Comparison of ENCODE assay signal across 1 cellular context in genomic region chr6:38789256-38789655, GRCh38.
TF ChIP-seq lines count a peak whose summit lies in the region.

No MANE protein-coding gene starts in this region.

TF ChIP-seq in K562, 482 proteins besides CTCF, POLR2A, EP300 and RAD21 (continued from another document):
- TF ChIP-seq, protein P1, sequence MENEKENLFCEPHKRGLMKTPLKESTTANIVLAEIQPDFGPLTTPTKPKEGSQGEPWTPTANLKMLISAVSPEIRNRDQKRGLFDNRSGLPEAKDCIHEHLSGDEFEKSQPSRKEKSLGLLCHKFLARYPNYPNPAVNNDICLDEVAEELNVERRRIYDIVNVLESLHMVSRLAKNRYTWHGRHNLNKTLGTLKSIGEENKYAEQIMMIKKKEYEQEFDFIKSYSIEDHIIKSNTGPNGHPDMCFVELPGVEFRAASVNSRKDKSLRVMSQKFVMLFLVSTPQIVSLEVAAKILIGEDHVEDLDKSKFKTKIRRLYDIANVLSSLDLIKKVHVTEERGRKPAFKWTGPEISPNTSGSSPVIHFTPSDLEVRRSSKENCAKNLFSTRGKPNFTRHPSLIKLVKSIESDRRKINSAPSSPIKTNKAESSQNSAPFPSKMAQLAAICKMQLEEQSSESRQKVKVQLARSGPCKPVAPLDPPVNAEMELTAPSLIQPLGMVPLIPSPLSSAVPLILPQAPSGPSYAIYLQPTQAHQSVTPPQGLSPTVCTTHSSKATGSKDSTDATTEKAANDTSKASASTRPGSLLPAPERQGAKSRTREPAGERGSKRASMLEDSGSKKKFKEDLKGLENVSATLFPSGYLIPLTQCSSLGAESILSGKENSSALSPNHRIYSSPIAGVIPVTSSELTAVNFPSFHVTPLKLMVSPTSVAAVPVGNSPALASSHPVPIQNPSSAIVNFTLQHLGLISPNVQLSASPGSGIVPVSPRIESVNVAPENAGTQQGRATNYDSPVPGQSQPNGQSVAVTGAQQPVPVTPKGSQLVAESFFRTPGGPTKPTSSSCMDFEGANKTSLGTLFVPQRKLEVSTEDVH (IDR thresholded peaks at IDR 0.05; ENCODE audit: low read depth, partially characterized antibody) = no peak
- TF ChIP-seq ZNF316 (IDR thresholded peaks at IDR 0.05) = no peak
- TF ChIP-seq ZNF232 (CRISPR knock-in tag; IDR thresholded peaks at IDR 0.05) = no peak
- TF ChIP-seq, protein P2, sequence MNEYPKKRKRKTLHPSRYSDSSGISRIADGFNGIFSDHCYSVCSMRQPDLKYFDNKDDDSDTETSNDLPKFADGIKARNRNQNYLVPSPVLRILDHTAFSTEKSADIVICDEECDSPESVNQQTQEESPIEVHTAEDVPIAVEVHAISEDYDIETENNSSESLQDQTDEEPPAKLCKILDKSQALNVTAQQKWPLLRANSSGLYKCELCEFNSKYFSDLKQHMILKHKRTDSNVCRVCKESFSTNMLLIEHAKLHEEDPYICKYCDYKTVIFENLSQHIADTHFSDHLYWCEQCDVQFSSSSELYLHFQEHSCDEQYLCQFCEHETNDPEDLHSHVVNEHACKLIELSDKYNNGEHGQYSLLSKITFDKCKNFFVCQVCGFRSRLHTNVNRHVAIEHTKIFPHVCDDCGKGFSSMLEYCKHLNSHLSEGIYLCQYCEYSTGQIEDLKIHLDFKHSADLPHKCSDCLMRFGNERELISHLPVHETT (CRISPR knock-in tag; conservative IDR thresholded peaks at IDR 0.05 in 1 of 2, IDR thresholded peaks at IDR 0.05 in 1 of 2) = no peak
- TF ChIP-seq PREB (CRISPR knock-in tag; IDR thresholded peaks at IDR 0.05) = no peak
- TF ChIP-seq CBFA2T2 (conservative IDR thresholded peaks at IDR 0.05) = peak; percentile 69; the same call in 1 of the 2 replicates
- no peak for TF ChIP-seq E2F3 (CRISPR knock-in tag; IDR thresholded peaks at IDR 0.05)
- no peak for TF ChIP-seq RBFOX2 (IDR thresholded peaks at IDR 0.05; ENCODE audit: low read depth, low read length)
- no peak for TF ChIP-seq TEAD2 (tag; IDR thresholded peaks at IDR 0.05)
- peak; percentile 71 for TF ChIP-seq NCOR1 (IDR thresholded peaks at IDR 0.05)
- peak; percentile 52 for TF ChIP-seq FOSL1 (tag; conservative IDR thresholded peaks at IDR 0.05)
- TF ChIP-seq ZEB2 (IDR thresholded peaks at IDR 0.05) = no peak
- peak; percentile 92 for TF ChIP-seq ARID1B (IDR thresholded peaks at IDR 0.05)
- TF ChIP-seq FOXM1 (IDR thresholded peaks at IDR 0.05; ENCODE audit: low read depth) = peak; percentile 47; the same call in 1 of the 2 replicates
- TF ChIP-seq FOXM1 (CRISPR knock-in tag; IDR thresholded peaks at IDR 0.05; ENCODE audit: low read depth) = no peak
- TF ChIP-seq ZNF766 (CRISPR knock-in tag; conservative IDR thresholded peaks at IDR 0.05) = 0 out of 2 replicates have a peak, but pooled peaks have one; percentile 50
- TF ChIP-seq POLR2B (IDR thresholded peaks at IDR 0.05; ENCODE audit: low read depth, partially characterized antibody) = no peak
- peak; percentile 81 for TF ChIP-seq CBFA2T3 (IDR thresholded peaks at IDR 0.05)
- TF ChIP-seq KLF16 (IDR thresholded peaks at IDR 0.05) = no peak
- TF ChIP-seq, protein P3, sequence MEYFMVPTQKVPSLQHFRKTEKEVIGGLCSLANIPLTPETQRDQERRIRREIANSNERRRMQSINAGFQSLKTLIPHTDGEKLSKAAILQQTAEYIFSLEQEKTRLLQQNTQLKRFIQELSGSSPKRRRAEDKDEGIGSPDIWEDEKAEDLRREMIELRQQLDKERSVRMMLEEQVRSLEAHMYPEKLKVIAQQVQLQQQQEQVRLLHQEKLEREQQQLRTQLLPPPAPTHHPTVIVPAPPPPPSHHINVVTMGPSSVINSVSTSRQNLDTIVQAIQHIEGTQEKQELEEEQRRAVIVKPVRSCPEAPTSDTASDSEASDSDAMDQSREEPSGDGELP (CRISPR knock-in tag; IDR thresholded peaks at IDR 0.05; ENCODE audit: borderline replicate concordance) = no peak
- TF ChIP-seq FOXA3 (CRISPR knock-in tag; conservative IDR thresholded peaks at IDR 0.05 in 1 of 2, IDR thresholded peaks at IDR 0.05 in 1 of 2) = no peak
- no peak for TF ChIP-seq ZNF436 (CRISPR knock-in tag; IDR thresholded peaks at IDR 0.05)
- no peak for TF ChIP-seq TARDBP (IDR thresholded peaks at IDR 0.05)
- no peak for TF ChIP-seq ZFP36 (IDR thresholded peaks at IDR 0.05; ENCODE audit: low read depth, low read length, partially characterized antibody)
- TF ChIP-seq ZNF253 (CRISPR knock-in tag; conservative IDR thresholded peaks at IDR 0.05) = no peak
- TF ChIP-seq NFXL1 (CRISPR knock-in tag; IDR thresholded peaks at IDR 0.05) = no peak
- TF ChIP-seq ZNF124 (CRISPR knock-in tag; IDR thresholded peaks at IDR 0.05) = no peak
- TF ChIP-seq ETS2 (tag; IDR thresholded peaks at IDR 0.05; ENCODE audit: borderline replicate concordance, poor library complexity, severe bottlenecking) = no peak
- TF ChIP-seq CLOCK (CRISPR knock-in tag; IDR thresholded peaks at IDR 0.05; ENCODE audit: borderline replicate concordance) = no peak
- TF ChIP-seq KAT8 (IDR thresholded peaks at IDR 0.05; ENCODE audit: low read depth) = no peak
- TF ChIP-seq TSC22D4 (tag; IDR thresholded peaks at IDR 0.05) = no peak
- no peak for TF ChIP-seq WHSC1 (IDR thresholded peaks at IDR 0.05; ENCODE audit: low read length)
- peak; percentile 87 for TF ChIP-seq TEAD4 (IDR thresholded peaks at IDR 0.05; ENCODE audit: low read length)
- TF ChIP-seq TEAD4 (CRISPR knock-in tag; IDR thresholded peaks at IDR 0.05; ENCODE audit: borderline replicate concordance) = no peak
- TF ChIP-seq TCF7L2 (IDR thresholded peaks at IDR 0.05; ENCODE audit: low read depth, low read length) = no peak
- TF ChIP-seq SIX5 (IDR thresholded peaks at IDR 0.05; ENCODE audit: borderline replicate concordance in 1 of 2, insufficient read depth in 1 of 2, low read depth in 1 of 2, low read length in 2 of 2) = no peak
- peak; percentile 84 for TF ChIP-seq TAL1 (IDR thresholded peaks at IDR 0.05)
- peak in 1 of 2 experiments; percentile 64; a peak in 1 of 4 replicates for TF ChIP-seq TRIM24 (IDR thresholded peaks at IDR 0.05)
- TF ChIP-seq, protein P4, sequence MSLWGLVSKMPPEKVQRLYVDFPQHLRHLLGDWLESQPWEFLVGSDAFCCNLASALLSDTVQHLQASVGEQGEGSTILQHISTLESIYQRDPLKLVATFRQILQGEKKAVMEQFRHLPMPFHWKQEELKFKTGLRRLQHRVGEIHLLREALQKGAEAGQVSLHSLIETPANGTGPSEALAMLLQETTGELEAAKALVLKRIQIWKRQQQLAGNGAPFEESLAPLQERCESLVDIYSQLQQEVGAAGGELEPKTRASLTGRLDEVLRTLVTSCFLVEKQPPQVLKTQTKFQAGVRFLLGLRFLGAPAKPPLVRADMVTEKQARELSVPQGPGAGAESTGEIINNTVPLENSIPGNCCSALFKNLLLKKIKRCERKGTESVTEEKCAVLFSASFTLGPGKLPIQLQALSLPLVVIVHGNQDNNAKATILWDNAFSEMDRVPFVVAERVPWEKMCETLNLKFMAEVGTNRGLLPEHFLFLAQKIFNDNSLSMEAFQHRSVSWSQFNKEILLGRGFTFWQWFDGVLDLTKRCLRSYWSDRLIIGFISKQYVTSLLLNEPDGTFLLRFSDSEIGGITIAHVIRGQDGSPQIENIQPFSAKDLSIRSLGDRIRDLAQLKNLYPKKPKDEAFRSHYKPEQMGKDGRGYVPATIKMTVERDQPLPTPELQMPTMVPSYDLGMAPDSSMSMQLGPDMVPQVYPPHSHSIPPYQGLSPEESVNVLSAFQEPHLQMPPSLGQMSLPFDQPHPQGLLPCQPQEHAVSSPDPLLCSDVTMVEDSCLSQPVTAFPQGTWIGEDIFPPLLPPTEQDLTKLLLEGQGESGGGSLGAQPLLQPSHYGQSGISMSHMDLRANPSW (CRISPR knock-in tag; IDR thresholded peaks at IDR 0.05) = no peak
- no peak for TF ChIP-seq ZNF134 (CRISPR knock-in tag; conservative IDR thresholded peaks at IDR 0.05)
- no peak for TF ChIP-seq CEBPG (CRISPR knock-in tag; IDR thresholded peaks at IDR 0.05)
- TF ChIP-seq CEBPG (tag; conservative IDR thresholded peaks at IDR 0.05 in 1 of 2, IDR thresholded peaks at IDR 0.05 in 1 of 2) = 0 out of 4 replicates have a peak, but pooled peaks of 1 of the 2 experiments have one; percentile 16
- TF ChIP-seq HNRNPUL1 (IDR thresholded peaks at IDR 0.05; ENCODE audit: low read length) = no peak
- TF ChIP-seq SMARCA4 (IDR thresholded peaks at IDR 0.05) = peak; percentile 69; the same call in 1 of the 2 replicates
- TF ChIP-seq PBX2 (CRISPR knock-in tag; IDR thresholded peaks at IDR 0.05; ENCODE audit: low read depth) = no peak
- 0 out of 2 replicates have a peak, but pooled peaks have one; percentile 48 for TF ChIP-seq PBX2 (tag; conservative IDR thresholded peaks at IDR 0.05; ENCODE audit: low read depth)
- TF ChIP-seq ERF (CRISPR knock-in tag; IDR thresholded peaks at IDR 0.05) = no peak
- TF ChIP-seq MEIS2 (IDR thresholded peaks at IDR 0.05; ENCODE audit: partially characterized antibody) = peak; percentile 68
- TF ChIP-seq HCFC1 (IDR thresholded peaks at IDR 0.05; ENCODE audit: low read depth, low read length) = no peak
- TF ChIP-seq ZKSCAN1 (IDR thresholded peaks at IDR 0.05; ENCODE audit: low read depth, low read length) = no peak
- peak; percentile 79 for TF ChIP-seq MTA2 (IDR thresholded peaks at IDR 0.05; ENCODE audit: low read depth)
- TF ChIP-seq SOX6 (IDR thresholded peaks at IDR 0.05) = peak; percentile 73; the same call in 1 of the 2 replicates
- TF ChIP-seq, protein P5, sequence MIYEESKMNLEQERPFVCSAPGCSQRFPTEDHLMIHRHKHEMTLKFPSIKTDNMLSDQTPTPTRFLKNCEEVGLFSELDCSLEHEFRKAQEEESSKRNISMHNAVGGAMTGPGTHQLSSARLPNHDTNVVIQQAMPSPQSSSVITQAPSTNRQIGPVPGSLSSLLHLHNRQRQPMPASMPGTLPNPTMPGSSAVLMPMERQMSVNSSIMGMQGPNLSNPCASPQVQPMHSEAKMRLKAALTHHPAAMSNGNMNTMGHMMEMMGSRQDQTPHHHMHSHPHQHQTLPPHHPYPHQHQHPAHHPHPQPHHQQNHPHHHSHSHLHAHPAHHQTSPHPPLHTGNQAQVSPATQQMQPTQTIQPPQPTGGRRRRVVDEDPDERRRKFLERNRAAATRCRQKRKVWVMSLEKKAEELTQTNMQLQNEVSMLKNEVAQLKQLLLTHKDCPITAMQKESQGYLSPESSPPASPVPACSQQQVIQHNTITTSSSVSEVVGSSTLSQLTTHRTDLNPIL (CRISPR knock-in tag; IDR thresholded peaks at IDR 0.05) = no peak
